ENCODE assay signal across 19 cellular contexts in the genomic region with DNA sequence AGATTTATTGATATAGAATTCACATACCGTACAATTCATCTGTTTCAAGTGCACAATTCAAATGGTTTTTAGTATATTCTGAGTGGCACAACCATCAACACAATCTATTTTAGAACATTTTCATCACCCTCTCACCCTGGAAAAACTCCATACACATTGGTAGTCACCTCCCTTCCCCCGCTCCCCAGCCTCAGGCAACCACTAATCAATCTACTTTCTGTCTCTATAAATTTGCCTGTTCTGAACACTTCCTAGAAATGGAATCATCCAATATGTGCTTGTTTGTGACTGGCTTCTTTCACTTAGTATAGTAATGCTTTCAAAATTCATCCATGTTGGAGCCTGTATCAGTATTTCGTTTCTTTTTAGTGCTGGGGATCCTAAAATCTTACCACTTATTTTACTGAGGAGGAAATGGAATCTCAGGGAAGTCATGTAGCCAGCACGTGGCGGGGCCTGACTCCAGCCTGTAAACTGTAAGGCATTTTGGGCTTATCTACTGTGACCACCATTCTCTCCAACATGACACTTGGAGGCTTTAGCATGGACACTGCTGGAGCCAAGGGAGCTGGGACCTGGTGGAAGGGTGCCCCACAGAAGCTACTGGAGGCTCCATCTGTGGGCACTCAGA. TPM values are rescaled to one million over a fixed set of nuclear protein-coding genes. Genes with fewer than 3 reads are reported as not detected.
DNase-seq lines count a peak whose midpoint lies in the region; ATAC-seq lines count a peak whose summit lies in the region.
"Had no signal": no experiment of that assay in that cellular context is flagged by ENCODE, and none has a peak within 500 bp of the region (broad histone marks: within the 10 kb centered on the region; RNA-seq: fewer than 3 reads in every experiment).

No MANE protein-coding gene starts in this region.

- 83% methylated on average over 5 of the region's 5 CpGs for WGBS in mesenchymal stem cell

- no peak overlapping the region for H2BK5ac ChIP-seq in mesenchymal stem cell (ENCODE audit: low read depth, low read length, poor library complexity, severe bottlenecking)

- H3K4me1 ChIP-seq in mesenchymal stem cell (ENCODE audit: control insufficient read depth, insufficient read depth, low read depth, low read length): no peaks in the 10 kb centered on the region
- H3K4me1 ChIP-seq: pancreas had no signal

- H2BK12ac ChIP-seq in mesenchymal stem cell (ENCODE audit: low read length in 2 of 2): no peak overlapping the region

- no peak overlapping the region for H3K23ac ChIP-seq in mesenchymal stem cell (ENCODE audit: low read length in 2 of 2)

- peak overlapping the region; percentile 75 for H3K27ac Mint-ChIP-seq in activated CD8-positive, alpha-beta T cell treated with anti-CD3 and anti-CD28 coated beads, Interleukin-2, amount 10 ng/mL, durations not matched to agents 7 days and 5 days

- no peak overlapping the region for H3K4ac ChIP-seq in mesenchymal stem cell (ENCODE audit: low read depth in 1 of 2, low read length in 2 of 2)

- H3K4me2 ChIP-seq in mesenchymal stem cell (ENCODE audit: low read length, poor library complexity, severe bottlenecking): no peak overlapping the region

- no peaks in the 10 kb centered on the region for H3K27me3 Mint-ChIP-seq in activated CD8-positive, alpha-beta T cell treated with anti-CD3 and anti-CD28 coated beads, Interleukin-2, amount 10 ng/mL, durations not matched to agents 7 days and 5 days (ENCODE audit: low read depth)
- H3K27me3 Mint-ChIP-seq: brain had no signal

- no peak overlapping the region for H3K9ac ChIP-seq in mesenchymal stem cell (ENCODE audit: low read length)

- peak; percentile 37 for DNase-seq in stimulated activated CD4-positive, alpha-beta T cell treated with anti-CD3 and anti-CD28 coated beads, Interleukin-1b, Interleukin-23, amount 100 ng/mL, for 48 hours
- no peak for DNase-seq in stimulated activated CD4-positive, alpha-beta T cell treated with anti-CD3 and anti-CD28 coated beads, Interleukin-4, amount 100 ng/mL, for 24 hours
- no peak for DNase-seq in activated CD8-positive, alpha-beta T cell treated with anti-CD3 and anti-CD28 coated beads, Interleukin-2, amount 10 ng/mL, durations not matched to agents 7 days and 5 days
- no peak for DNase-seq in mesenchymal stem cell
- DNase-seq in effector CD4-positive, alpha-beta T cell: no peak
- no peak for DNase-seq in SK-N-DZ (ENCODE audit: low spot score)
- no peak for DNase-seq in hippocampal formation (lab: John Stamatoyannopoulos, UW)
- DNase-seq: AML-193, dorsolateral prefrontal cortex, heart left ventricle, midbrain, NCI-H2081 treated with DMSO at 0.1 percent for 48 hours, NCI-H526 treated with DMSO at 0.1 percent for 48 hours, pancreas had no signal

- no peaks in the 10 kb centered on the region for H3K27me3 ChIP-seq in mesenchymal stem cell (ENCODE audit: control insufficient read depth in 1 of 2, insufficient read depth in 1 of 2, low read length in 2 of 2)
- H3K27me3 ChIP-seq: dorsolateral prefrontal cortex, heart left ventricle, pancreas had no signal

- no peak for ATAC-seq in activated CD8-positive, alpha-beta T cell treated with anti-CD3 and anti-CD28 coated beads, Interleukin-2, amount 10 ng/mL, durations not matched to agents 7 days and 5 days
- ATAC-seq: SK-N-SH treated with all-trans-retinoic acid at 6 μM for 48 hours had no signal

- no peak overlapping the region for H4K8ac ChIP-seq in mesenchymal stem cell (ENCODE audit: low read length)

- no peaks in the 10 kb centered on the region for H3K79me1 ChIP-seq in mesenchymal stem cell (replicated peaks; ENCODE audit: low read length, poor library complexity, severe bottlenecking)

- peaks cover 79% of the 10 kb centered on the region for H3K4me1 Mint-ChIP-seq in activated CD8-positive, alpha-beta T cell treated with anti-CD3 and anti-CD28 coated beads, Interleukin-2, amount 10 ng/mL, durations not matched to agents 7 days and 5 days (ENCODE audit: low read depth)
- H3K4me1 Mint-ChIP-seq: brain had no signal

- H3K4me3 ChIP-seq in mesenchymal stem cell (ENCODE audit: insufficient read depth in 1 of 2, low read depth in 1 of 2, low read length in 2 of 2): no peak overlapping the region
- H3K4me3 ChIP-seq: dorsolateral prefrontal cortex, heart left ventricle, pancreas had no signal

- CTCF ChIA-PET in activated CD8-positive, alpha-beta T cell treated with anti-CD3 and anti-CD28 coated beads, Interleukin-2, amount 10 ng/mL, durations not matched to agents 7 days and 5 days (lab: Charles Lee): interaction anchor here (0.7 to 2.3 kb wide), 6 partner anchors 12 to 46 kb away, joined by 3 to 7 read pairs (median 4); partner anchors contain the start of gene UCP2

- H3K18ac ChIP-seq in mesenchymal stem cell (ENCODE audit: low read depth in 1 of 2, low read length in 2 of 2): no peak overlapping the region

- POLR2A ChIA-PET in activated CD8-positive, alpha-beta T cell treated with anti-CD3 and anti-CD28 coated beads, Interleukin-2, amount 10 ng/mL, durations not matched to agents 7 days and 5 days (lab: Charles Lee): interaction anchor here (1.1 to 6.1 kb wide), 5 partner anchors 14 to 38 kb away, joined by 3 to 51 read pairs (median 21); partner anchors contain the start of gene UCP2

- no peak overlapping the region for H2BK120ac ChIP-seq in mesenchymal stem cell (ENCODE audit: low read depth, low read length)

- no peak overlapping the region for H3K14ac ChIP-seq in mesenchymal stem cell (ENCODE audit: low read length in 2 of 2)

- peaks cover 18% of the 10 kb centered on the region for H3K36me3 Mint-ChIP-seq in activated CD8-positive, alpha-beta T cell treated with anti-CD3 and anti-CD28 coated beads, Interleukin-2, amount 10 ng/mL, durations not matched to agents 7 days and 5 days (ENCODE audit: low read depth)

- no peak overlapping the region for H2BK15ac ChIP-seq in mesenchymal stem cell (ENCODE audit: low read depth, poor library complexity, severe bottlenecking)

- no peak overlapping the region for H3K4me3 Mint-ChIP-seq in activated CD8-positive, alpha-beta T cell treated with anti-CD3 and anti-CD28 coated beads, Interleukin-2, amount 10 ng/mL, durations not matched to agents 7 days and 5 days
- H3K4me3 Mint-ChIP-seq: brain had no signal

- peak overlapping the region; percentile 45 for H4K91ac ChIP-seq in mesenchymal stem cell (ENCODE audit: low read length)

- H3K27ac ChIP-seq in mesenchymal stem cell (ENCODE audit: low read length, poor library complexity, severe bottlenecking): no peak overlapping the region
- H3K27ac ChIP-seq: dorsolateral prefrontal cortex, pancreas, VCaP had no signal

- no peak overlapping the region for H2AK5ac ChIP-seq in mesenchymal stem cell (ENCODE audit: low read length, severe bottlenecking)

- H3K9me3 ChIP-seq in mesenchymal stem cell (ENCODE audit: control insufficient read depth, low read length): no peaks in the 10 kb centered on the region
- H3K9me3 ChIP-seq: heart left ventricle, pancreas had no signal

- H2AFZ ChIP-seq in mesenchymal stem cell (ENCODE audit: low read depth, low read length): no peak overlapping the region

- H3K36me3 ChIP-seq in mesenchymal stem cell (ENCODE audit: control insufficient read depth in 1 of 2, insufficient read depth in 2 of 2, low read depth in 1 of 2, low read length in 2 of 2): peaks cover 13 to 60% of the 10 kb centered on the region in 2 experiments
- H3K36me3 ChIP-seq: pancreas had no signal

- H3K9me3 Mint-ChIP-seq in activated CD8-positive, alpha-beta T cell treated with anti-CD3 and anti-CD28 coated beads, Interleukin-2, amount 10 ng/mL, durations not matched to agents 7 days and 5 days (ENCODE audit: insufficient read depth): no peaks in the 10 kb centered on the region
- H3K9me3 Mint-ChIP-seq: brain had no signal

RNA-seq across cellular contexts. Expression of gene UCP3, which starts 0.9 kb away (rescaled TPM):
- total RNA-seq in activated CD8-positive, alpha-beta T cell treated with anti-CD3 and anti-CD28 coated beads, Interleukin-2, amount 10 ng/mL, durations not matched to agents 7 days and 5 days: 1 to 10 TPM; 2.9 TPM
- 0.23 TPM for polyA plus RNA-seq in mesenchymal stem cell (2013, experiment 1 of 2)
- polyA plus RNA-seq in mesenchymal stem cell (2013, experiment 2 of 2): 0.33 TPM
- 0.23 and 0.51 TPM in 2 replicates for polyA plus RNA-seq in SK-N-DZ (2014; cell fraction: cytosol; rRNA removed)
- 3.2 and 8.2 TPM in 2 replicates for polyA plus RNA-seq in SK-N-DZ (2014; cell fraction: nucleus; rRNA removed)

RNA-seq across cellular contexts. Expression of gene UCP2, which starts 27.1 kb away (rescaled TPM):
- total RNA-seq in activated CD8-positive, alpha-beta T cell treated with anti-CD3 and anti-CD28 coated beads, Interleukin-2, amount 10 ng/mL, durations not matched to agents 7 days and 5 days: 100 to 1,000 TPM; 205 to 218 TPM
- polyA plus RNA-seq in mesenchymal stem cell (2013, experiment 1 of 2): 19.7 TPM
- polyA plus RNA-seq in mesenchymal stem cell (2013, experiment 2 of 2): 20.0 TPM
- polyA plus RNA-seq in SK-N-DZ (2014; cell fraction: cytosol; rRNA removed): 25.3 and 28.3 TPM in 2 replicates
- polyA plus RNA-seq in SK-N-DZ (2014; cell fraction: nucleus; rRNA removed): 13.8 and 27.2 TPM in 2 replicates

RNA-seq across cellular contexts. Expression of gene DNAJB13, which starts 59.0 kb away (rescaled TPM):
- total RNA-seq in activated CD8-positive, alpha-beta T cell treated with anti-CD3 and anti-CD28 coated beads, Interleukin-2, amount 10 ng/mL, durations not matched to agents 7 days and 5 days: not detected
- 0.10 TPM for polyA plus RNA-seq in mesenchymal stem cell (2013, experiment 1 of 2)
- polyA plus RNA-seq in mesenchymal stem cell (2013, experiment 2 of 2): 0.04 TPM
- not detected in 2 replicates for polyA plus RNA-seq in SK-N-DZ (2014; cell fraction: cytosol; rRNA removed)
- polyA plus RNA-seq in SK-N-DZ (2014; cell fraction: nucleus; rRNA removed): not detected in 2 replicates
- total RNA-seq: heart left ventricle, kidney epithelial cell, subcutaneous adipose tissue had no signal
